26 cellular contexts compared by ENCODE assay signal in the genomic region with DNA sequence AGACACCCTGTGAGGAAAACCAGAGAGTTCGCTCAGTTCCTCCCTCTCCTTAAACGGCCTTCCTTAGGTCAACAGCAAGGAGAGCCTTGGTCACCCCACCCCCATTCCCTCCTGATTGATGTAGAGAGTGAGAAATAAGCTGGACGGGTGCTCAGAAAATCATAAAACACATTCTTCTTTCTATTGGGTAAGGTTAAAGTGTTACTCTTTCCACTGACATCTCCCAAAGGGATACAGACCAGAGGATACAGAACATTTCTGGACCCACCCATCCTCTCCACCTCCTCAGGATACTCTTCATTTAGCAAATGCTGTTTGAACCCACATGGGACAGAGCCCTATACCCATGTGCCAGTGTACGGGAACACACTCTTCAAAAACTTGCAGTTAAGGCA. TPM values are rescaled to one million over a fixed set of nuclear protein-coding genes. Genes with fewer than 3 reads are reported as not detected.
DNase-seq lines count a peak whose midpoint lies in the region; ATAC-seq and TF ChIP-seq lines count a peak whose summit lies in the region.
"Had no signal": no experiment of that assay in that cellular context is flagged by ENCODE, and none has a peak within 500 bp of the region (broad histone marks: within the 10 kb centered on the region; RNA-seq: fewer than 3 reads in every experiment).

No MANE protein-coding gene starts in this region.

- H4K20me1 ChIP-seq in GM23338 (replicated peaks; ENCODE audit: insufficient read depth): peaks cover 5% of the 10 kb centered on the region; the same call in 1 of the 2 replicates

- H2AFZ ChIP-seq in GM23338: peak overlapping the region; percentile 98

- CTCF ChIA-PET in CD4-positive, alpha-beta memory T cell (lab: Charles Lee; ENCODE audit: partially characterized antibody): interaction anchor here (0.9 kb wide), 1 partner anchor 129 kb away, joined by 3 read pairs; no protein-coding TSS in a partner anchor

- ATAC-seq in GM23338 (no peak), HG03460 (IDR thresholded peaks at IDR 0.05; ENCODE audit: unreplicated experiment) (no peak), GM21515 (IDR thresholded peaks at IDR 0.05; ENCODE audit: unreplicated experiment) (no peak)
- ATAC-seq: sciatic nerve had no signal

- intact Hi-C loops in CD4-positive, alpha-beta memory T cell (cut with micrococcal nuclease): no loop called here

- no peaks in the 10 kb centered on the region for H3K36me3 ChIP-seq in CD4-positive, alpha-beta memory T cell (ENCODE audit: insufficient read depth, low read length)
- no peaks in the 10 kb centered on the region for H3K36me3 ChIP-seq in GM23338 (ENCODE audit: insufficient read depth)
- H3K36me3 ChIP-seq: ovary, suprapubic skin, uterus had no signal

- peak overlapping the region; percentile 83; the same call in 1 of the 2 replicates for H3K4me2 ChIP-seq in GM23338

- H3K27me3 Mint-ChIP-seq in CD4-positive, alpha-beta memory T cell: peaks cover 30 to 34% of the 10 kb centered on the region in 2 donors
- peaks cover 29% of the 10 kb centered on the region for H3K27me3 Mint-ChIP-seq in GM23338 (ENCODE audit: insufficient read depth, low read depth, poor library complexity)
- H3K27me3 Mint-ChIP-seq in brain: peaks cover 71% of the 10 kb centered on the region
- H3K27me3 Mint-ChIP-seq in nephron progenitor cell (ENCODE audit: low read depth, poor library complexity): peaks cover 43% of the 10 kb centered on the region

- H3K9me3 ChIP-seq in CD4-positive, alpha-beta memory T cell (ENCODE audit: control insufficient read depth in 1 of 2, low read length in 2 of 2): no peaks in the 10 kb centered on the region
- H3K9me3 ChIP-seq: ovary, suprapubic skin, uterus had no signal

- peaks cover 4% of the 10 kb centered on the region; the same call in 1 of the 2 replicates for H3F3A ChIP-seq in GM23338 (replicated peaks; ENCODE audit: low read depth)

- H3K27me3 ChIP-seq in CD4-positive, alpha-beta memory T cell (ENCODE audit: insufficient read depth, low read length): peaks cover 26% of the 10 kb centered on the region
- peaks cover 40% of the 10 kb centered on the region for H3K27me3 ChIP-seq in GM23338 (ENCODE audit: insufficient read depth)
- H3K27me3 ChIP-seq: ovary had no signal

- no peak overlapping the region for H3K4me3 ChIP-seq in CD4-positive, alpha-beta memory T cell (ENCODE audit: low read length in 2 of 2)
- H3K4me3 ChIP-seq in GM23338: peak overlapping the region; percentile 60; the same call in 1 of the 2 replicates
- H3K4me3 ChIP-seq: ovary, uterus had no signal

- peaks cover 3 to 14% (median 9%) of the 10 kb centered on the region in 4 donors for H3K4me1 Mint-ChIP-seq in CD4-positive, alpha-beta memory T cell
- peaks cover 3% of the 10 kb centered on the region; the same call in 2 of the 3 replicates for H3K4me1 Mint-ChIP-seq in GM23338
- peaks cover 7% of the 10 kb centered on the region for H3K4me1 Mint-ChIP-seq in brain
- H3K4me1 Mint-ChIP-seq in nephron progenitor cell: peaks cover 22% of the 10 kb centered on the region

- peak overlapping the region in 1 of 7 donors; percentile 51 for H3K27ac Mint-ChIP-seq in CD4-positive, alpha-beta memory T cell
- H3K27ac Mint-ChIP-seq in GM23338 (no peak overlapping the region), brain (peak overlapping the region in 1 of 5 experiments; percentile 13), nephron progenitor cell (no peak overlapping the region)
- H3K27ac Mint-ChIP-seq: activated T-helper 2 cell treated with anti-CD3 and anti-CD28 coated beads, Interferon-gamma antibody, Interleukin-2, Interleukin-4, amounts not matched to agents 10 μg/mL and 5 μg/mL and 100 μg/mL, durations not matched to agents 14 hours and 24 hours and 36 hours; dendritic cell treated with granulocyte-macrophage colony-stimulating factor and Interleukin-4, amounts not matched to agents 40 ng/mL and 50 ng/mL, for 4 days; HFFc6 had no signal

- H3K4me1 ChIP-seq in CD4-positive, alpha-beta memory T cell (ENCODE audit: insufficient read depth, low read length): peaks cover 7% of the 10 kb centered on the region
- no peaks in the 10 kb centered on the region; the same call in 1 of the 2 replicates for H3K4me1 ChIP-seq in GM23338 (ENCODE audit: insufficient read depth)

- DNase-seq in CD4-positive, alpha-beta memory T cell: no peak
- DNase-seq in GM23338 (ENCODE audit: low spot score) (no peak), nephron progenitor cell (no peak)
- no peak for DNase-seq in stimulated activated CD8-positive, alpha-beta memory T cell treated with anti-CD3 and anti-CD28 coated beads, Interleukin-4, amount 100 ng/mL, for 48 hours
- DNase-seq: activated CD4-positive, CD25-positive, alpha-beta regulatory T cell; GF-D8; HFFc6; NCI-H1048; NCI-H1930; OCI-M1; ovary; Right ventricle myocardium superior; uterus had no signal

- H3K9me3 Mint-ChIP-seq in CD4-positive, alpha-beta memory T cell: peaks cover 0 to 5% (median 0%) of the 10 kb centered on the region in 8 donors
- H3K9me3 Mint-ChIP-seq in GM23338: no peaks in the 10 kb centered on the region
- peaks cover 0 to 8% (median 2%) of the 10 kb centered on the region in 5 experiments for H3K9me3 Mint-ChIP-seq in brain
- no peaks in the 10 kb centered on the region for H3K9me3 Mint-ChIP-seq in nephron progenitor cell
- H3K9me3 Mint-ChIP-seq: activated T-helper 2 cell treated with anti-CD3 and anti-CD28 coated beads, Interferon-gamma antibody, Interleukin-2, Interleukin-4, amounts not matched to agents 10 μg/mL and 5 μg/mL and 100 μg/mL, durations not matched to agents 14 hours and 24 hours and 36 hours; dendritic cell treated with granulocyte-macrophage colony-stimulating factor and Interleukin-4, amounts not matched to agents 40 ng/mL and 50 ng/mL, for 4 days; HFFc6 had no signal

- POLR2A ChIA-PET in CD4-positive, alpha-beta memory T cell (lab: Charles Lee; ENCODE audit: partially characterized antibody): interaction anchor here (1.6 kb wide), 1 partner anchor 23 kb away, joined by 4 read pairs; no protein-coding TSS in a partner anchor

- TF ChIP-seq CTCF in GM23338 (conservative IDR thresholded peaks at IDR 0.05; ENCODE audit: low read depth in 2 of 2) (no peak), brain (conservative IDR thresholded peaks at IDR 0.05) (no peak), nephron progenitor cell (IDR thresholded peaks at IDR 0.05) (no peak)

- H3K4me3 Mint-ChIP-seq in CD4-positive, alpha-beta memory T cell: peak overlapping the region in 7 of 8 donors; percentile 12 to 66 (median 49)
- H3K4me3 Mint-ChIP-seq in GM23338 (peak overlapping the region; percentile 28), brain (peak overlapping the region in 3 of 5 experiments; percentile 26 to 50 (median 46)), nephron progenitor cell (peak overlapping the region; percentile 66)
- H3K4me3 Mint-ChIP-seq: dendritic cell treated with granulocyte-macrophage colony-stimulating factor and Interleukin-4, amounts not matched to agents 40 ng/mL and 50 ng/mL, for 4 days; HFFc6 had no signal

- no peaks in the 10 kb centered on the region for H3K9me2 ChIP-seq in GM23338 (ENCODE audit: insufficient read depth)

- H3K79me2 ChIP-seq in GM23338 (replicated peaks; ENCODE audit: insufficient read depth): no peaks in the 10 kb centered on the region

- no peaks in the 10 kb centered on the region for H3K36me3 Mint-ChIP-seq in CD4-positive, alpha-beta memory T cell
- H3K36me3 Mint-ChIP-seq in GM23338 (ENCODE audit: low read depth) (no peaks in the 10 kb centered on the region), brain (no peaks in the 10 kb centered on the region), nephron progenitor cell (ENCODE audit: low read depth) (no peaks in the 10 kb centered on the region)

- H3K27ac ChIP-seq in CD4-positive, alpha-beta memory T cell (ENCODE audit: low read depth, low read length): no peak overlapping the region
- no peak overlapping the region for H3K27ac ChIP-seq in GM23338 (ENCODE audit: low read depth)
- H3K27ac ChIP-seq: ovary, suprapubic skin, uterus had no signal

TF ChIP-seq in GM23338, 12 proteins besides CTCF, POLR2A, EP300 and RAD21 (continues in another document):
- TF ChIP-seq EZH2 (IDR thresholded peaks at IDR 0.05; ENCODE audit: low read depth, unreplicated experiment) (no peak), NANOG (IDR thresholded peaks at IDR 0.05; ENCODE audit: borderline replicate concordance) (no peak), STAT1 (IDR thresholded peaks at IDR 0.05; ENCODE audit: unreplicated experiment) (no peak)
- TF ChIP-seq, protein P1, sequence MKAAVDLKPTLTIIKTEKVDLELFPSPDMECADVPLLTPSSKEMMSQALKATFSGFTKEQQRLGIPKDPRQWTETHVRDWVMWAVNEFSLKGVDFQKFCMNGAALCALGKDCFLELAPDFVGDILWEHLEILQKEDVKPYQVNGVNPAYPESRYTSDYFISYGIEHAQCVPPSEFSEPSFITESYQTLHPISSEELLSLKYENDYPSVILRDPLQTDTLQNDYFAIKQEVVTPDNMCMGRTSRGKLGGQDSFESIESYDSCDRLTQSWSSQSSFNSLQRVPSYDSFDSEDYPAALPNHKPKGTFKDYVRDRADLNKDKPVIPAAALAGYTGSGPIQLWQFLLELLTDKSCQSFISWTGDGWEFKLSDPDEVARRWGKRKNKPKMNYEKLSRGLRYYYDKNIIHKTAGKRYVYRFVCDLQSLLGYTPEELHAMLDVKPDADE (IDR thresholded peaks at IDR 0.05): no peak

RNA-seq across cellular contexts. Expression of a gene that starts 11.6 kb away (rescaled TPM):
- total RNA-seq in CD4-positive, alpha-beta memory T cell: not detected
- not detected for polyA plus RNA-seq in CD4-positive, alpha-beta memory T cell
- total RNA-seq in GM23338 (2014; rRNA removed; shearing (Covaris generic)): not detected in 2 replicates
- polyA plus RNA-seq in GM23338 (2016; fragmentation: Nextera tagmentation; extraction: Ambion mirVana): not detected in 2 replicates
- not detected for polyA plus RNA-seq in brain (ENCODE audit: insufficient read depth, low read depth, low replicate concordance)
- total RNA-seq: activated CD8-positive, alpha-beta memory T cell treated with anti-CD3 and anti-CD28 coated beads for 36 hours; activated T-helper 2 cell treated with anti-CD3 and anti-CD28 coated beads, Interferon-gamma antibody, Interleukin-2, Interleukin-4, amounts not matched to agents 10 μg/mL and 5 μg/mL and 100 μg/mL, durations not matched to agents 14 hours and 24 hours and 36 hours; fibroblast of lung; glomerular endothelial cell; HFFc6; HT1080; LHCN-M2; lung microvascular endothelial cell; ovary; Right ventricle myocardium superior; sciatic nerve; uterus had no signal
- polyA plus RNA-seq: fibroblast of lung, ovary had no signal

RNA-seq across cellular contexts. Expression of a gene that starts 34.7 kb away (rescaled TPM):
- total RNA-seq in CD4-positive, alpha-beta memory T cell: under 1 TPM in 1 of 2 experiments, not detected in 1; 0.67 TPM
- 10 to 100 TPM; 21.0 to 25.5 TPM for polyA plus RNA-seq in CD4-positive, alpha-beta memory T cell
- not detected in 2 replicates for total RNA-seq in GM23338 (2014; rRNA removed; shearing (Covaris generic))
- polyA plus RNA-seq in GM23338 (2016; fragmentation: Nextera tagmentation; extraction: Ambion mirVana) (not detected in 2 replicates), brain (ENCODE audit: insufficient read depth, low read depth, low replicate concordance) (not detected)
- total RNA-seq: activated CD8-positive, alpha-beta memory T cell treated with anti-CD3 and anti-CD28 coated beads for 36 hours; fibroblast of lung; glomerular endothelial cell; HFFc6; HT1080; LHCN-M2; lung microvascular endothelial cell; ovary; Right ventricle myocardium superior had no signal
- polyA plus RNA-seq: fibroblast of lung, ovary had no signal

Comparison
In these comparisons a context has a peak if more than half of its experiments do, and no peak if none do; other contexts are left out.
1. RNA of a gene that starts 34.7 kb away (polyA plus RNA-seq): 21.0 to 25.5 TPM in CD4-positive, alpha-beta memory T cell; not detected in brain (single experiment) and not detected in GM23338; every median in the first group is over 10 times any median in the second.
2. Peak in every context shown above with its lines, with median percentiles within 50 percentile points of each other: H3K4me3 Mint-ChIP-seq.